9 cellular contexts compared by ENCODE assay signal in genomic region chr4:8534129-8534528, GRCh38. TPM values are rescaled to one million over a fixed set of nuclear protein-coding genes. Genes with fewer than 3 reads are reported as not detected.
DNase-seq lines count a peak whose midpoint lies in the region; ATAC-seq, FAIRE-seq and TF ChIP-seq lines count a peak whose summit lies in the region.
"Had no signal": no experiment of that assay in that cellular context is flagged by ENCODE, and none has a peak within 500 bp of the region (broad histone marks: within the 10 kb centered on the region; RNA-seq: fewer than 3 reads in every experiment).

No MANE protein-coding gene starts in this region.

- no peak overlapping the region for H3K4me3 ChIP-seq in colonic mucosa
- peak overlapping the region in 1 of 4 donors; percentile 27 for H3K4me3 ChIP-seq in pancreas
- H3K4me3 ChIP-seq in coronary artery = no peak overlapping the region
- H3K4me3 ChIP-seq in heart left ventricle = no peak overlapping the region
- H3K4me3 ChIP-seq: BLaER1 treated with 17β-estradiol and CSF1 and Interleukin-3, amounts not matched to agents 10 nM and 100 nM had no signal

- intact Hi-C loops in colonic mucosa (cut with DNase I) (no loop called here), pancreas (cut with DNase I) (no loop called here), heart left ventricle (cut with DNase I) (no loop called here)

- no peak for TF ChIP-seq POLR2A in heart left ventricle (IDR thresholded peaks at IDR 0.05)

- H3K27ac ChIP-seq in colonic mucosa (peak overlapping the region; percentile 72), pancreas (peak overlapping the region; percentile 62 to 92 (median 84)), coronary artery (no peak overlapping the region), heart left ventricle (peak overlapping the region in 1 of 12 donors; percentile 24)
- H3K27ac ChIP-seq: BLaER1 treated with 17β-estradiol and CSF1 and Interleukin-3, amounts not matched to agents 10 nM and 100 nM had no signal

- peak; percentile 77 for ATAC-seq in GM19397 (IDR thresholded peaks at IDR 0.05; ENCODE audit: unreplicated experiment)
- peak; percentile 82 for ATAC-seq in HG03439 (IDR thresholded peaks at IDR 0.05; ENCODE audit: unreplicated experiment)
- peak; percentile 92 to 96 (median 94) for ATAC-seq in pancreas
- no peak for ATAC-seq in heart left ventricle

- H3K36me3 ChIP-seq in colonic mucosa = no peaks in the 10 kb centered on the region
- H3K36me3 ChIP-seq in pancreas = no peaks in the 10 kb centered on the region
- H3K36me3 ChIP-seq in heart left ventricle = no peaks in the 10 kb centered on the region

- 7 to 9% methylated on average over 4 of the region's 4 CpGs for whole genome bisulfite sequencing in pancreas, 2 donors
- 45 to 58% (median 55%) methylated on average over 4 of the region's 4 CpGs for whole genome bisulfite sequencing in heart left ventricle, 4 donors

- TF ChIP-seq CTCF in colonic mucosa (IDR thresholded peaks at IDR 0.05) = no peak
- TF ChIP-seq CTCF in pancreas (IDR thresholded peaks at IDR 0.05) = no peak
- TF ChIP-seq CTCF in coronary artery (IDR thresholded peaks at IDR 0.05) = no peak
- TF ChIP-seq CTCF in heart left ventricle (IDR thresholded peaks at IDR 0.05) = no peak

- FAIRE-seq in pancreas (lab: Jason Lieb, UNC) = no peak

- DNase-seq in A172 (ENCODE audit: low spot score) (peak; percentile 79), colonic mucosa (peak; percentile 54), pancreas (peak in 5 of 6 donors; percentile 46 to 81 (median 80)), RPMI8226 (no peak), coronary artery (ENCODE audit: low spot score) (no peak), heart left ventricle (no peak)

- H3K27me3 ChIP-seq in colonic mucosa (no peaks in the 10 kb centered on the region), pancreas (no peaks in the 10 kb centered on the region), heart left ventricle (no peaks in the 10 kb centered on the region)

- H3K4me1 ChIP-seq in colonic mucosa = no peaks in the 10 kb centered on the region
- H3K4me1 ChIP-seq in pancreas = peaks cover 9 to 43% (median 11%) of the 10 kb centered on the region in 3 donors
- H3K4me1 ChIP-seq in heart left ventricle = peaks cover 0 to 9% (median 3%) of the 10 kb centered on the region in 12 donors

- peak overlapping the region; percentile 27 to 32 for H3K9ac ChIP-seq in colonic mucosa (ENCODE audit: low read depth in 2 of 2, low read length in 2 of 2)
- H3K9ac ChIP-seq: BLaER1 treated with 17β-estradiol and CSF1 and Interleukin-3, amounts not matched to agents 10 nM and 100 nM had no signal

- H3K9me3 ChIP-seq in colonic mucosa = no peaks in the 10 kb centered on the region
- H3K9me3 ChIP-seq in pancreas = no peaks in the 10 kb centered on the region
- H3K9me3 ChIP-seq in heart left ventricle = peaks cover 0 to 9% (median 0%) of the 10 kb centered on the region in 12 donors

RNA-seq across cellular contexts. Expression of gene GPR78, which starts 46.1 kb away (rescaled TPM):
- total RNA-seq in A172 (2014; rRNA removed; shearing (Covaris generic)) = 0.12 and 0.59 TPM in 2 replicates
- not detected for total RNA-seq in colonic mucosa
- total RNA-seq in pancreas = not detected
- under 1 TPM; 0.02 to 0.04 TPM for polyA plus RNA-seq in pancreas
- under 1 TPM in 1 of 9 donors, not detected in 8; 0.11 TPM for total RNA-seq in heart left ventricle
- not detected for polyA plus RNA-seq in heart left ventricle

RNA-seq across cellular contexts. Expression of gene CPZ, which starts 58.4 kb away (rescaled TPM):
- 3.1 TPM in 2 replicates for total RNA-seq in A172 (2014; rRNA removed; shearing (Covaris generic))
- total RNA-seq in colonic mucosa (1 to 10 TPM; 1.2 to 1.5 TPM), pancreas (under 1 TPM; 0.14 to 0.86 (median 0.23) TPM), heart left ventricle (1 to 10 TPM in 1 of 9 donors, under 1 TPM in 6, not detected in 2; 0.13 to 4.8 (median 0.29) TPM)
- polyA plus RNA-seq in pancreas (under 1 TPM; 0.09 to 0.84 TPM), heart left ventricle (under 1 TPM; 0.23 to 0.26 TPM)

Comparison
In these comparisons a context has a peak if more than half of its experiments do, and no peak if none do; other contexts are left out.
1. DNase-seq: peak in A172 (single experiment), colonic mucosa (single experiment) and pancreas (5 of 6); none in RPMI8226 (single experiment), coronary artery (single experiment) and heart left ventricle (0 of 5).
2. ATAC-seq: peak in GM19397 (single experiment), HG03439 (single experiment) and pancreas (4 of 4); none in heart left ventricle (0 of 4).
3. H3K27ac ChIP-seq: peak in colonic mucosa (single experiment) and pancreas (4 of 4); none in coronary artery (0 of 2).